9 cellular contexts compared by ENCODE assay signal in the genomic region with DNA sequence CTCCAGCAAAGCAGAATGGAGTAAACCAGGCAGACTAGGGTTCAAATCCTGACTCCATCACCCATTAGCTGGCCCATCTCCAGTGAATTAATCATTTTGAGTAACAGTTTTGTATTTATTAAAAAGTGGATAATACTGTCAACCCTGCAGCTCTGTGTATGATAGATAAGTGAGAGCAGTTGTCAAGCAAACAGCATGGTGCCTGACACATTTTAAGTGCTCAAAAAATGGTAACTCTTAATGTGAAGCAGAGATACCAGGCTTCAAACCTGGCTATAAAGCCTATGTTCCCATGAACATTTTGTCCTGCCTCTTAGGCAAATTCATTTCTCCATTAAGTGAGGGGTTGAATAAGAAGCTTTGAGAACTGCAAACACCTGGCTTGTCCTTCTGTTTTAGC.
"Had no signal": no experiment of that assay in that cellular context is flagged by ENCODE, and none has a peak within 500 bp of the region (broad histone marks: within the 10 kb centered on the region; RNA-seq: fewer than 3 reads in every experiment).

No MANE protein-coding gene starts in this region.

- H3K4me1 Mint-ChIP-seq: IgD-negative memory B cell had no signal

- H3K36me3 Mint-ChIP-seq: IgD-negative memory B cell had no signal

- ATAC-seq: HCT116, HepG2 had no signal

- H3K27me3 Mint-ChIP-seq: IgD-negative memory B cell had no signal

- H3K4me1 ChIP-seq: HAP-1 had no signal

- H3K27ac ChIP-seq: GM23248, HL-60 had no signal

- H3K4me3 ChIP-seq: GM23248, HAP-1 had no signal

- FAIRE-seq: HepG2 had no signal

- DNase-seq: GM23248, GOT3, H7, HFFc6 had no signal

- H3K36me3 ChIP-seq: HAP-1 had no signal

- H3K9me3 ChIP-seq: HAP-1 had no signal

- H3K27ac Mint-ChIP-seq: HFFc6, IgD-negative memory B cell had no signal

- H3K9ac ChIP-seq: GM23248 had no signal

- H3K4me3 Mint-ChIP-seq: HFFc6, IgD-negative memory B cell had no signal

- H3K9me3 Mint-ChIP-seq: HFFc6 had no signal

- H2AFZ ChIP-seq: GM23248 had no signal
